In the genomic region with DNA sequence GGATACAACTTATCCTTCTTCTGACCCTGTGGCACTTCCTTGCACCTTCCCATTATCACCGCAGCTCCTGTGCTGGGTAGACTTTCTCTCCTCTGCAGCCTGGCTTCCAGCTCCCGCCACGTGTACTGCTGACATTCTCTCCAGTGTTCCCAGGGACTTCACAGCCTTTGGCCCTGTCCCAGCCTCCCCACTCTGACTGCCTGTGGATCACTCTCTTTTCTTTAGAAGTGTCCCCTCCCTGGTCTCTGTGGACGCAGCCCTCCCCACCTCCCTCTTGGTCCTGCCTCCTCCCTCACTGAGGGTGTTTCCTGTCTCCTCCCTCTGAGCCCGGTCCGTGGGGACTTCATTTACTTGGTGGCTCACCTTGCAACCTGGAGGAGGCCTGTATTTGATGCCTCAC, we compare ENCODE assay signal across 17 cellular contexts. TPM values are rescaled to one million over a fixed set of nuclear protein-coding genes. Genes with fewer than 3 reads are reported as not detected.
A peak's percentile ranks its signal among the peaks of the same experiment; 100 is the strongest.
DNase-seq lines count a peak whose midpoint lies in the region; ATAC-seq, FAIRE-seq and TF ChIP-seq lines count a peak whose summit lies in the region.
"Had no signal": no experiment of that assay in that cellular context is flagged by ENCODE, and none has a peak within 500 bp of the region (broad histone marks: within the 10 kb centered on the region; RNA-seq: fewer than 3 reads in every experiment).

No MANE protein-coding gene starts in this region.

- ATAC-seq in lower lobe of right lung = peak; percentile 55
- ATAC-seq: naive thymus-derived CD4-positive, alpha-beta T cell had no signal

- H3K27ac ChIP-seq in lower lobe of right lung = no peak overlapping the region
- H3K27ac ChIP-seq in stomach = peak overlapping the region in 4 of 5 donors; percentile 21 to 42 (median 32)
- no peak overlapping the region for H3K27ac ChIP-seq in kidney (ENCODE audit: low read depth in 2 of 2, low read length in 2 of 2)
- H3K27ac ChIP-seq: 22Rv1 had no signal

- peak; percentile 50 for DNase-seq in DMS79 treated with DMSO at 0.1 percent for 48 hours (lab: John Stamatoyannopoulos, UW)
- DNase-seq in DMS79 (lab: John Stamatoyannopoulos, UW) = no peak
- DNase-seq in ecto neural progenitor cell (ENCODE audit: low spot score) = peak; percentile 43
- DNase-seq in lower lobe of right lung = no peak
- no peak for DNase-seq in stomach
- DNase-seq in NCI-H2107 (lab: John Stamatoyannopoulos, UW) = no peak
- no peak for DNase-seq in NCI-H1105 (lab: John Stamatoyannopoulos, UW)
- DNase-seq in kidney = no peak
- DNase-seq: CD4-positive, alpha-beta T cell; immature natural killer cell; naive thymus-derived CD4-positive, alpha-beta T cell; small intestine; T-helper 9 cell had no signal

- H3K4me3 ChIP-seq in lower lobe of right lung (no peak overlapping the region), stomach (no peak overlapping the region), kidney (ENCODE audit: low read length in 2 of 2) (no peak overlapping the region)

- no peaks in the 10 kb centered on the region for H3K27me3 ChIP-seq in lower lobe of right lung (ENCODE audit: low read depth)
- no peaks in the 10 kb centered on the region for H3K27me3 ChIP-seq in stomach

- TF ChIP-seq CTCF in lower lobe of right lung (IDR thresholded peaks at IDR 0.05) = no peak
- TF ChIP-seq CTCF in stomach (IDR thresholded peaks at IDR 0.05) = no peak
- TF ChIP-seq CTCF in kidney (IDR thresholded peaks at IDR 0.05; ENCODE audit: borderline replicate concordance, extremely low read depth, insufficient read depth) = no peak

- WGBS in stomach, 5 donors = 14 to 38% (median 28%) methylated on average over 6 of the region's 6 CpGs

- FAIRE-seq in kidney (lab: Jason Lieb, UNC) = no peak
- FAIRE-seq: G401.6, small intestine had no signal

- no peaks in the 10 kb centered on the region for H3K36me3 ChIP-seq in lower lobe of right lung
- H3K36me3 ChIP-seq in stomach = no peaks in the 10 kb centered on the region
- H3K36me3 ChIP-seq in kidney (ENCODE audit: control insufficient read depth in 1 of 2, insufficient read depth in 2 of 2, low read length in 2 of 2) = no peaks in the 10 kb centered on the region

- intact Hi-C loops in lower lobe of right lung (cut with DNase I) = no loop called here
- intact Hi-C loops in stomach (cut with DNase I; ENCODE audit: low total_unique reads) = no loop called here
- intact Hi-C loops in kidney (cut with DNase I) = no loop called here

- H3K9ac ChIP-seq in kidney (ENCODE audit: low read length in 2 of 2) = no peak overlapping the region

- TF ChIP-seq POLR2A in stomach (IDR thresholded peaks at IDR 0.05) = no peak

- no peaks in the 10 kb centered on the region for H3K9me3 ChIP-seq in lower lobe of right lung
- H3K9me3 ChIP-seq in stomach = no peaks in the 10 kb centered on the region
- H3K9me3 ChIP-seq in kidney (ENCODE audit: control insufficient read depth in 1 of 2, low read length in 2 of 2) = no peaks in the 10 kb centered on the region

- peaks cover 58% of the 10 kb centered on the region for H3K4me1 ChIP-seq in lower lobe of right lung
- H3K4me1 ChIP-seq in stomach = peaks cover 62 to 89% (median 72%) of the 10 kb centered on the region in 4 donors
- peaks cover 25 to 43% of the 10 kb centered on the region in 2 donors for H3K4me1 ChIP-seq in kidney (ENCODE audit: control insufficient read depth in 1 of 2, insufficient read depth in 1 of 2, low read depth in 1 of 2, low read length in 2 of 2)

- no peak for TF ChIP-seq EP300 in stomach (IDR thresholded peaks at IDR 0.05)

RNA-seq across cellular contexts. Expression of gene PDIA5, which starts 17.4 kb away (rescaled TPM):
- total RNA-seq in lower lobe of right lung (29.3 TPM), stomach (10 to 100 TPM; 23.2 to 75.3 (median 65.2) TPM), kidney (27.9 TPM)
- polyA plus RNA-seq in stomach (10 to 100 TPM; 13.9 to 32.7 (median 18.2) TPM), kidney (ENCODE audit: insufficient read depth, low read depth, low replicate concordance) (19.9 TPM)

RNA-seq across cellular contexts. Expression of gene SEMA5B, which starts 56.6 kb away (rescaled TPM):
- total RNA-seq in lower lobe of right lung (0.71 TPM), stomach (10 to 100 TPM in 1 of 5 donors, 1 to 10 TPM in 2, not detected in 2; 1.8 to 27.2 (median 1.9) TPM), kidney (8.4 TPM)
- polyA plus RNA-seq in stomach (under 1 TPM; 0.15 to 0.25 (median 0.25) TPM), kidney (ENCODE audit: insufficient read depth, low read depth, low replicate concordance) (6.6 TPM)
- total RNA-seq: H4, RPMI7951 had no signal
- polyA plus RNA-seq: immature natural killer cell; naive thymus-derived CD4-positive, alpha-beta T cell had no signal

Comparison
In these comparisons a context has a peak if more than half of its experiments do, and no peak if none do; other contexts are left out.
1. DNase-seq: peak in DMS79 treated with DMSO at 0.1 percent for 48 hours (single experiment) and ecto neural progenitor cell (single experiment); none in DMS79 (single experiment), lower lobe of right lung (single experiment), stomach (single experiment), NCI-H2107 (single experiment), NCI-H1105 (single experiment) and kidney (single experiment).
2. H3K27ac ChIP-seq: peak in stomach (4 of 5); none in lower lobe of right lung (single experiment) and kidney (0 of 2).